Comparison of ENCODE assay signal across 2 cellular contexts in the genomic region with DNA sequence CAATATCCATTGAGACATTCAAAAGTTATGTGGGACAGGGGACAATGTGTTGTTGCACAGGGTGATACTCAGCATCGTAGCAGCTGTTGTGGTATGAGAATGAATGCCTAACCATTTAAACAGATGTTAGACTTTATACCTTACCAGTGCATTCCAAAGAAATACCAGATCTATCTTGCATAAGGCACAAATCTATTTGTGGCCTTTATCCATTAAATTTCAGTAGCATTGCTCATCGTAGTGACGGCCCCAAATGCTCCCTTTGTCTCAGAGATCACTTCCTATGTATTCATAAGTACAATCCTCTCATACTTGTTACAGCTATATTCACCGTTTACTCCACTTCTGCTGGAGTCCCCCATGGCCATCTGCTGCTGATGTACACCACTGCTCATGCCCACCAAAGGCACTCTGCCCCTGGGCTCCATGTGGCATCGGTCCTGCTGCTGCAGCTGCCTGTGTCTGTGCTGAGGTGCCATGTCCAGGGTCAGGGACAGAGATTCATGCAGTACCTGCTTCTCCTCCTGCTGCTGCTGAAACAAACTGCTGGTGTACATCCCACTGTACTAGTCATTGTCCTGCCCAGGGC.
TF ChIP-seq lines count a peak whose summit lies in the region.

No MANE protein-coding gene starts in this region.

TF ChIP-seq in IMR-90, 13 proteins besides CTCF, POLR2A, EP300 and RAD21:
- TF ChIP-seq FOS (IDR thresholded peaks at IDR 0.05; ENCODE audit: low read depth, low read length): peak; percentile 48; the same call in 1 of the 2 replicates
- peak; percentile 27; the same call in 1 of the 2 replicates for TF ChIP-seq MXI1 (IDR thresholded peaks at IDR 0.05; ENCODE audit: borderline replicate concordance, low read depth, low read length)
- peak; percentile 4; the same call in 1 of the 2 replicates for TF ChIP-seq MAFK (IDR thresholded peaks at IDR 0.05; ENCODE audit: low read depth, low read length)
- TF ChIP-seq CHD1 (IDR thresholded peaks at IDR 0.05; ENCODE audit: low read depth, low read length): no peak
- no peak for TF ChIP-seq SMC3 (IDR thresholded peaks at IDR 0.05; ENCODE audit: low read depth, low read length)
- no peak for TF ChIP-seq RCOR1 (IDR thresholded peaks at IDR 0.05; ENCODE audit: insufficient replicate concordance, low read length)
- TF ChIP-seq CEBPB (IDR thresholded peaks at IDR 0.05; ENCODE audit: low read depth, low read length): peak; percentile 87
- TF ChIP-seq, protein P1, sequence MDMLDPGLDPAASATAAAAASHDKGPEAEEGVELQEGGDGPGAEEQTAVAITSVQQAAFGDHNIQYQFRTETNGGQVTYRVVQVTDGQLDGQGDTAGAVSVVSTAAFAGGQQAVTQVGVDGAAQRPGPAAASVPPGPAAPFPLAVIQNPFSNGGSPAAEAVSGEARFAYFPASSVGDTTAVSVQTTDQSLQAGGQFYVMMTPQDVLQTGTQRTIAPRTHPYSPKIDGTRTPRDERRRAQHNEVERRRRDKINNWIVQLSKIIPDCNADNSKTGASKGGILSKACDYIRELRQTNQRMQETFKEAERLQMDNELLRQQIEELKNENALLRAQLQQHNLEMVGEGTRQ (IDR thresholded peaks at IDR 0.05; ENCODE audit: low read depth, low read length): no peak
- TF ChIP-seq BHLHE40 (IDR thresholded peaks at IDR 0.05; ENCODE audit: low read depth, low read length): no peak
TF ChIP-seq in IMR-90: peak in this region for 4.

TF ChIP-seq in K562, 482 proteins besides CTCF, POLR2A, EP300 and RAD21:
- no peak for TF ChIP-seq TOE1 (IDR thresholded peaks at IDR 0.05; ENCODE audit: borderline replicate concordance)
- TF ChIP-seq TOE1 (CRISPR knock-in tag; IDR thresholded peaks at IDR 0.05; ENCODE audit: borderline replicate concordance, low read depth): no peak
- TF ChIP-seq, protein P2, sequence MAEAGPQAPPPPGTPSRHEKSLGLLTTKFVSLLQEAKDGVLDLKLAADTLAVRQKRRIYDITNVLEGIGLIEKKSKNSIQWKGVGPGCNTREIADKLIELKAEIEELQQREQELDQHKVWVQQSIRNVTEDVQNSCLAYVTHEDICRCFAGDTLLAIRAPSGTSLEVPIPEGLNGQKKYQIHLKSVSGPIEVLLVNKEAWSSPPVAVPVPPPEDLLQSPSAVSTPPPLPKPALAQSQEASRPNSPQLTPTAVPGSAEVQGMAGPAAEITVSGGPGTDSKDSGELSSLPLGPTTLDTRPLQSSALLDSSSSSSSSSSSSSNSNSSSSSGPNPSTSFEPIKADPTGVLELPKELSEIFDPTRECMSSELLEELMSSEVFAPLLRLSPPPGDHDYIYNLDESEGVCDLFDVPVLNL (CRISPR knock-in tag; IDR thresholded peaks at IDR 0.05; ENCODE audit: low read depth): no peak
- TF ChIP-seq ZNF197 (CRISPR knock-in tag; IDR thresholded peaks at IDR 0.05; ENCODE audit: low read depth): no peak
- peak; percentile 51; the same call in 1 of the 2 replicates for TF ChIP-seq SUPT5H (IDR thresholded peaks at IDR 0.05)
- no peak for TF ChIP-seq NFIC (IDR thresholded peaks at IDR 0.05)
- TF ChIP-seq POLR3G (IDR thresholded peaks at IDR 0.05; ENCODE audit: extremely low read depth, insufficient read length, insufficient replicate concordance): no peak
- no peak for TF ChIP-seq GATAD2B (IDR thresholded peaks at IDR 0.05; ENCODE audit: borderline replicate concordance)
- peak in 1 of 2 experiments; percentile 57; a peak in 1 of 4 replicates for TF ChIP-seq SRF (CRISPR knock-in tag; IDR thresholded peaks at IDR 0.05)
- TF ChIP-seq ZC3H11A (IDR thresholded peaks at IDR 0.05; ENCODE audit: low read depth, low read length): no peak
- no peak for TF ChIP-seq SAP30 (IDR thresholded peaks at IDR 0.05; ENCODE audit: borderline replicate concordance, insufficient read depth, low read depth, low read length, poor library complexity, severe bottlenecking)
- TF ChIP-seq WHSC1 (IDR thresholded peaks at IDR 0.05; ENCODE audit: low read length): peak; percentile 63
- TF ChIP-seq ERF (CRISPR knock-in tag; IDR thresholded peaks at IDR 0.05): 0 out of 2 replicates have a peak, but pooled peaks have one; percentile 26
- no peak for TF ChIP-seq NFE2 (IDR thresholded peaks at IDR 0.05; ENCODE audit: low read depth)
- TF ChIP-seq, protein P3, sequence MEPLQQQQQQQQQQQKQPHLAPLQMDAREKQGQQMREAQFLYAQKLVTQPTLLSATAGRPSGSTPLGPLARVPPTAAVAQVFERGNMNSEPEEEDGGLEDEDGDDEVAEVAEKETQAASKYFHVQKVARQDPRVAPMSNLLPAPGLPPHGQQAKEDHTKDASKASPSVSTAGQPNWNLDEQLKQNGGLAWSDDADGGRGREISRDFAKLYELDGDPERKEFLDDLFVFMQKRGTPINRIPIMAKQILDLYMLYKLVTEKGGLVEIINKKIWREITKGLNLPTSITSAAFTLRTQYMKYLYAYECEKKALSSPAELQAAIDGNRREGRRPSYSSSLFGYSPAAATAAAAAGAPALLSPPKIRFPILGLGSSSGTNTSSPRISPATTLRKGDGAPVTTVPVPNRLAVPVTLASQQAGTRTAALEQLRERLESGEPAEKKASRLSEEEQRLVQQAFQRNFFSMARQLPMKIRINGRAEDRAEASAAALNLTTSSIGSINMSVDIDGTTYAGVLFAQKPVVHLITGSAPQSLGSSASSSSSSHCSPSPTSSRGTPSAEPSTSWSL (CRISPR knock-in tag; IDR thresholded peaks at IDR 0.05; ENCODE audit: borderline replicate concordance): no peak
- TF ChIP-seq ZBTB8A (IDR thresholded peaks at IDR 0.05; ENCODE audit: partially characterized antibody): no peak
- TF ChIP-seq, protein P4, sequence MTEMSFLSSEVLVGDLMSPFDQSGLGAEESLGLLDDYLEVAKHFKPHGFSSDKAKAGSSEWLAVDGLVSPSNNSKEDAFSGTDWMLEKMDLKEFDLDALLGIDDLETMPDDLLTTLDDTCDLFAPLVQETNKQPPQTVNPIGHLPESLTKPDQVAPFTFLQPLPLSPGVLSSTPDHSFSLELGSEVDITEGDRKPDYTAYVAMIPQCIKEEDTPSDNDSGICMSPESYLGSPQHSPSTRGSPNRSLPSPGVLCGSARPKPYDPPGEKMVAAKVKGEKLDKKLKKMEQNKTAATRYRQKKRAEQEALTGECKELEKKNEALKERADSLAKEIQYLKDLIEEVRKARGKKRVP (CRISPR knock-in tag; IDR thresholded peaks at IDR 0.05): peak; percentile 9; the same call in 1 of the 2 replicates
- peak; percentile 29; the same call in 1 of the 2 replicates for TF ChIP-seq MYNN (IDR thresholded peaks at IDR 0.05)
- no peak for TF ChIP-seq MYNN (CRISPR knock-in tag; IDR thresholded peaks at IDR 0.05)
- TF ChIP-seq, protein P5, sequence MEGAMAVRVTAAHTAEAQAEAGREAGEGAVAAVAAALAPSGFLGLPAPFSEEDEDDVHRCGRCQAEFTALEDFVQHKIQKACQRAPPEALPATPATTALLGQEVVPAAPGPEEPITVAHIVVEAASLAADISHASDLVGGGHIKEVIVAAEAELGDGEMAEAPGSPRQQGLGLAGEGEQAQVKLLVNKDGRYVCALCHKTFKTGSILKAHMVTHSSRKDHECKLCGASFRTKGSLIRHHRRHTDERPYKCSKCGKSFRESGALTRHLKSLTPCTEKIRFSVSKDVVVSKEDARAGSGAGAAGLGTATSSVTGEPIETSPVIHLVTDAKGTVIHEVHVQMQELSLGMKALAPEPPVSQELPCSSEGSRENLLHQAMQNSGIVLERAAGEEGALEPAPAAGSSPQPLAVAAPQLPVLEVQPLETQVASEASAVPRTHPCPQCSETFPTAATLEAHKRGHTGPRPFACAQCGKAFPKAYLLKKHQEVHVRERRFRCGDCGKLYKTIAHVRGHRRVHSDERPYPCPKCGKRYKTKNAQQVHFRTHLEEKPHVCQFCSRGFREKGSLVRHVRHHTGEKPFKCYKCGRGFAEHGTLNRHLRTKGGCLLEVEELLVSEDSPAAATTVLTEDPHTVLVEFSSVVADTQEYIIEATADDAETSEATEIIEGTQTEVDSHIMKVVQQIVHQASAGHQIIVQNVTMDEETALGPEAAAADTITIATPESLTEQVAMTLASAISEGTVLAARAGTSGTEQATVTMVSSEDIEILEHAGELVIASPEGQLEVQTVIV (CRISPR knock-in tag; IDR thresholded peaks at IDR 0.05; ENCODE audit: borderline replicate concordance): no peak
- TF ChIP-seq POLR2B (IDR thresholded peaks at IDR 0.05; ENCODE audit: low read depth, partially characterized antibody): peak; percentile 10
- 0 out of 2 replicates have a peak, but pooled peaks have one; percentile 29 for TF ChIP-seq CHCHD3 (CRISPR knock-in tag; IDR thresholded peaks at IDR 0.05)
- peak in 1 of 2 experiments; percentile 50; a peak in 1 of 4 replicates for TF ChIP-seq MAZ (CRISPR knock-in tag; conservative IDR thresholded peaks at IDR 0.05 in 1 of 2, IDR thresholded peaks at IDR 0.05 in 1 of 2)
- peak; percentile 17; the same call in 1 of the 2 replicates for TF ChIP-seq SP1 (CRISPR knock-in tag; IDR thresholded peaks at IDR 0.05)
- no peak for TF ChIP-seq PHTF2 (CRISPR knock-in tag; IDR thresholded peaks at IDR 0.05)
- no peak for TF ChIP-seq HNRNPLL (IDR thresholded peaks at IDR 0.05; ENCODE audit: low read depth, low read length, poor library complexity, severe bottlenecking)
- TF ChIP-seq TEAD2 (tag; IDR thresholded peaks at IDR 0.05): no peak
- TF ChIP-seq POLR2G (IDR thresholded peaks at IDR 0.05; ENCODE audit: low read depth, low read length): peak; percentile 75
- 0 out of 2 replicates have a peak, but pooled peaks have one; percentile 9 for TF ChIP-seq OTX1 (CRISPR knock-in tag; IDR thresholded peaks at IDR 0.05)
- TF ChIP-seq, protein P6, sequence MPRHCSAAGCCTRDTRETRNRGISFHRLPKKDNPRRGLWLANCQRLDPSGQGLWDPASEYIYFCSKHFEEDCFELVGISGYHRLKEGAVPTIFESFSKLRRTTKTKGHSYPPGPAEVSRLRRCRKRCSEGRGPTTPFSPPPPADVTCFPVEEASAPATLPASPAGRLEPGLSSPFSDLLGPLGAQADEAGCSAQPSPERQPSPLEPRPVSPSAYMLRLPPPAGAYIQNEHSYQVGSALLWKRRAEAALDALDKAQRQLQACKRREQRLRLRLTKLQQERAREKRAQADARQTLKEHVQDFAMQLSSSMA (CRISPR knock-in tag; IDR thresholded peaks at IDR 0.05): no peak
- TF ChIP-seq, protein P7, sequence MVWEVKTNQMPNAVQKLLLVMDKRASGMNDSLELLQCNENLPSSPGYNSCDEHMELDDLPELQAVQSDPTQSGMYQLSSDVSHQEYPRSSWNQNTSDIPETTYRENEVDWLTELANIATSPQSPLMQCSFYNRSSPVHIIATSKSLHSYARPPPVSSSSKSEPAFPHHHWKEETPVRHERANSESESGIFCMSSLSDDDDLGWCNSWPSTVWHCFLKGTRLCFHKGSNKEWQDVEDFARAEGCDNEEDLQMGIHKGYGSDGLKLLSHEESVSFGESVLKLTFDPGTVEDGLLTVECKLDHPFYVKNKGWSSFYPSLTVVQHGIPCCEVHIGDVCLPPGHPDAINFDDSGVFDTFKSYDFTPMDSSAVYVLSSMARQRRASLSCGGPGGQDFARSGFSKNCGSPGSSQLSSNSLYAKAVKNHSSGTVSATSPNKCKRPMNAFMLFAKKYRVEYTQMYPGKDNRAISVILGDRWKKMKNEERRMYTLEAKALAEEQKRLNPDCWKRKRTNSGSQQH (CRISPR knock-in tag; IDR thresholded peaks at IDR 0.05): 0 out of 2 replicates have a peak, but pooled peaks have one; percentile 12
- TF ChIP-seq MCM7 (IDR thresholded peaks at IDR 0.05): no peak
- no peak; the same call in 1 of the 2 replicates for TF ChIP-seq ZNF436 (CRISPR knock-in tag; IDR thresholded peaks at IDR 0.05)
- peak; percentile 4; the same call in 1 of the 2 replicates for TF ChIP-seq NFXL1 (CRISPR knock-in tag; IDR thresholded peaks at IDR 0.05)
- no peak for TF ChIP-seq SRSF3 (IDR thresholded peaks at IDR 0.05; ENCODE audit: insufficient read depth, low read length)
- peak; percentile 75; the same call in 1 of the 2 replicates for TF ChIP-seq POLR2AphosphoS2 (IDR thresholded peaks at IDR 0.05; ENCODE audit: low read length)
- peak; percentile 34 for TF ChIP-seq CCNT2 (IDR thresholded peaks at IDR 0.05; ENCODE audit: borderline replicate concordance, extremely low read depth, insufficient read length, low read depth, low read length)
- 0 out of 2 replicates have a peak, but pooled peaks have one; percentile 19 for TF ChIP-seq PML (IDR thresholded peaks at IDR 0.05; ENCODE audit: low read length)
- TF ChIP-seq ZZZ3 (IDR thresholded peaks at IDR 0.05): no peak
- no peak for TF ChIP-seq RUNX1 (IDR thresholded peaks at IDR 0.05; ENCODE audit: low read depth)
- TF ChIP-seq, protein P8, sequence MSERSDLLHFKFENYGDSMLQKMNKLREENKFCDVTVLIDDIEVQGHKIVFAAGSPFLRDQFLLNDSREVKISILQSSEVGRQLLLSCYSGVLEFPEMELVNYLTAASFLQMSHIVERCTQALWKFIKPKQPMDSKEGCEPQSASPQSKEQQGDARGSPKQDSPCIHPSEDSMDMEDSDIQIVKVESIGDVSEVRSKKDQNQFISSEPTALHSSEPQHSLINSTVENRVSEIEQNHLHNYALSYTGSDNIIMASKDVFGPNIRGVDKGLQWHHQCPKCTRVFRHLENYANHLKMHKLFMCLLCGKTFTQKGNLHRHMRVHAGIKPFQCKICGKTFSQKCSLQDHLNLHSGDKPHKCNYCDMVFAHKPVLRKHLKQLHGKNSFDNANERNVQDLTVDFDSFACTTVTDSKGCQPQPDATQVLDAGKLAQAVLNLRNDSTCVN (CRISPR knock-in tag; IDR thresholded peaks at IDR 0.05): 0 out of 2 replicates have a peak, but pooled peaks have one; percentile 48
- TF ChIP-seq, protein P9, sequence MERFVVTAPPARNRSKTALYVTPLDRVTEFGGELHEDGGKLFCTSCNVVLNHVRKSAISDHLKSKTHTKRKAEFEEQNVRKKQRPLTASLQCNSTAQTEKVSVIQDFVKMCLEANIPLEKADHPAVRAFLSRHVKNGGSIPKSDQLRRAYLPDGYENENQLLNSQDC (CRISPR knock-in tag; IDR thresholded peaks at IDR 0.05): 0 out of 2 replicates have a peak, but pooled peaks have one; percentile 63
- TF ChIP-seq CAMTA2 (CRISPR knock-in tag; conservative IDR thresholded peaks at IDR 0.05): no peak
- TF ChIP-seq ZBTB17 (CRISPR knock-in tag; IDR thresholded peaks at IDR 0.05): peak; percentile 69; the same call in 1 of the 2 replicates
